8 cellular contexts compared by ENCODE assay signal in the genomic region with DNA sequence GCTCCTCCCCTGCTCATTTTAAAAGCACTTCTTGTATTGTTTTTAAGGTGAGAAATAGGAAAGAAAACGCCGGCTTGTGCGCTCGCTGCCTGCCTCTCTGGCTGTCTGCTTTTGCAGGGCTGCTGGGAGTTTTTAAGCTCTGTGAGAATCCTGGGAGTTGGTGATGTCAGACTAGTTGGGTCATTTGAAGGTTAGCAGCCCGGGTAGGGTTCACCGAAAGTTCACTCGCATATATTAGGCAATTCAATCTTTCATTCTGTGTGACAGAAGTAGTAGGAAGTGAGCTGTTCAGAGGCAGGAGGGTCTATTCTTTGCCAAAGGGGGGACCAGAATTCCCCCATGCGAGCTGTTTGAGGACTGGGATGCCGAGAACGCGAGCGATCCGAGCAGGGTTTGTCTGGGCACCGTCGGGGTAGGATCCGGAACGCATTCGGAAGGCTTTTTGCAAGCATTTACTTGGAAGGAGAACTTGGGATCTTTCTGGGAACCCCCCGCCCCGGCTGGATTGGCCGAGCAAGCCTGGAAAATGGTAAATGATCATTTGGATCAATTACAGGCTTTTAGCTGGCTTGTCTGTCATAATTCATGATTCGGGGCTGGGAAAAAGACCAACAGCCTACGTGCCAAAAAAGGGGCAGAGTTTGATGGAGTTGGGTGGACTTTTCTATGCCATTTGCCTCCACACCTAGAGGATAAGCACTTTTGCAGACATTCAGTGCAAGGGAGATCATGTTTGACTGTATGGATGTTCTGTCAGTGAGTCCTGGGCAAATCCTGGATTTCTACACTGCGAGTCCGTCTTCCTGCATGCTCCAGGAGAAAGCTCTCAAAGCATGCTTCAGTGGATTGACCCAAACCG. TPM values are rescaled to one million over a fixed set of nuclear protein-coding genes. Genes with fewer than 3 reads are reported as not detected.
A peak's percentile ranks its signal among the peaks of the same experiment; 100 is the strongest.
DNase-seq lines count a peak whose midpoint lies in the region; ATAC-seq and TF ChIP-seq lines count a peak whose summit lies in the region.

Gene RARB, plus strand, starts transcription at position 261 of the 859 bp plus-strand sequence. Its CDS starts 469 bp downstream, at position 730.

- peak; percentile 15 for DNase-seq in activated CD4-positive, alpha-beta T cell treated with anti-CD3 and anti-CD28 coated beads for 36 hours
- DNase-seq in activated CD4-positive, alpha-beta T cell treated with anti-CD3 and anti-CD28 coated beads, Interleukin-2, amount 50 U/mL, for 1 hour: no peak
- peak; percentile 8 for DNase-seq in NCI-H1092 (lab: John Stamatoyannopoulos, UW)
- DNase-seq in ascending aorta (ENCODE audit: low spot score in 2 of 2): peak in 1 of 2 donors; percentile 84
- DNase-seq in left ventricle myocardium inferior: peak; percentile 68
- no peak for DNase-seq in cerebellar nuclear complex (lab: John Stamatoyannopoulos, UW)

- CTCF ChIA-PET in activated CD4-positive, alpha-beta T cell treated with anti-CD3 and anti-CD28 coated beads for 36 hours (lab: Charles Lee): no interaction called here

- no peaks in the 10 kb centered on the region for H3K36me3 Mint-ChIP-seq in activated CD4-positive, alpha-beta T cell treated with anti-CD3 and anti-CD28 coated beads for 36 hours (ENCODE audit: low read depth)

- peak within 1 kb of the TSS; percentile 73 for H3K4me2 ChIP-seq in parathyroid adenoma (ENCODE audit: low read length)

- intact Hi-C loops in activated CD4-positive, alpha-beta T cell treated with anti-CD3 and anti-CD28 coated beads for 36 hours (cut with DNase I, micrococcal nuclease): no loop called here
- intact Hi-C loops in ascending aorta (cut with DNase I) (loop anchor here (5.0 to 10.0 kb wide), 4 partner anchors 44 to 273 kb away; no protein-coding TSS in a partner anchor), left ventricle myocardium inferior (cut with micrococcal nuclease) (loop anchor here (5.0 kb wide), 1 partner anchor 164 kb away; no protein-coding TSS in a partner anchor)

- H3K36me3 ChIP-seq in ascending aorta (no peaks in the 10 kb centered on the region), left ventricle myocardium inferior (no peaks in the 10 kb centered on the region), parathyroid adenoma (ENCODE audit: control insufficient read depth, insufficient read depth, low read length) (no peaks in the 10 kb centered on the region)

- peaks cover 6% of the 10 kb centered on the region for H3K4me1 Mint-ChIP-seq in activated CD4-positive, alpha-beta T cell treated with anti-CD3 and anti-CD28 coated beads for 36 hours

- H3K4me1 ChIP-seq in ascending aorta (peaks cover 0 to 3% of the 10 kb centered on the region in 2 donors), left ventricle myocardium inferior (peaks cover 67% of the 10 kb centered on the region), parathyroid adenoma (no peaks in the 10 kb centered on the region)

- peak within 1 kb of the TSS; percentile 85 for H2AFZ ChIP-seq in parathyroid adenoma

- H3K9me3 Mint-ChIP-seq in activated CD4-positive, alpha-beta T cell treated with anti-CD3 and anti-CD28 coated beads for 36 hours (ENCODE audit: low read depth): no peaks in the 10 kb centered on the region

- H3K27me3 Mint-ChIP-seq in activated CD4-positive, alpha-beta T cell treated with anti-CD3 and anti-CD28 coated beads for 36 hours: peaks cover 38% of the 10 kb centered on the region

- no peak within 1 kb of the TSS for H3K9ac ChIP-seq in parathyroid adenoma

- no peaks in the 10 kb centered on the region for H3K79me2 ChIP-seq in parathyroid adenoma

- H3K9me3 ChIP-seq in ascending aorta (no peaks in the 10 kb centered on the region), left ventricle myocardium inferior (replicated peaks) (no peaks in the 10 kb centered on the region), parathyroid adenoma (ENCODE audit: control insufficient read depth, low read length) (no peaks in the 10 kb centered on the region)

- H3K4me3 ChIP-seq in ascending aorta: peak within 1 kb of the TSS; percentile 70
- peak within 1 kb of the TSS; percentile 83 for H3K4me3 ChIP-seq in left ventricle myocardium inferior
- peak within 1 kb of the TSS; percentile 66 for H3K4me3 ChIP-seq in parathyroid adenoma (ENCODE audit: low read depth, low read length)

- POLR2A ChIA-PET in activated CD4-positive, alpha-beta T cell treated with anti-CD3 and anti-CD28 coated beads for 36 hours (lab: Charles Lee): no interaction called here

- no peaks in the 10 kb centered on the region for H3K27me3 ChIP-seq in ascending aorta
- H3K27me3 ChIP-seq in left ventricle myocardium inferior (ENCODE audit: low read depth): no peaks in the 10 kb centered on the region
- H3K27me3 ChIP-seq in parathyroid adenoma (ENCODE audit: control insufficient read depth, insufficient read depth, low read length): no peaks in the 10 kb centered on the region

- no peak within 1 kb of the TSS for H3K27ac Mint-ChIP-seq in activated CD4-positive, alpha-beta T cell treated with anti-CD3 and anti-CD28 coated beads for 36 hours

- peak within 1 kb of the TSS; percentile 76 to 93 for H3K27ac ChIP-seq in ascending aorta
- peak within 1 kb of the TSS; percentile 96 for H3K27ac ChIP-seq in left ventricle myocardium inferior (replicated peaks)
- H3K27ac ChIP-seq in parathyroid adenoma: peak within 1 kb of the TSS; percentile 75

- peak; percentile 49 for ATAC-seq in activated CD4-positive, alpha-beta T cell treated with anti-CD3 and anti-CD28 coated beads for 36 hours
- no peak for ATAC-seq in HG03175 (IDR thresholded peaks at IDR 0.05; ENCODE audit: unreplicated experiment)

- TF ChIP-seq CTCF in ascending aorta (IDR thresholded peaks at IDR 0.05): no peak
- TF ChIP-seq CTCF in left ventricle myocardium inferior (IDR thresholded peaks at IDR 0.05; ENCODE audit: borderline replicate concordance): no peak
- no peak for TF ChIP-seq CTCF in parathyroid adenoma (IDR thresholded peaks at IDR 0.05)

- H3K4me3 Mint-ChIP-seq in activated CD4-positive, alpha-beta T cell treated with anti-CD3 and anti-CD28 coated beads for 36 hours: no peak within 1 kb of the TSS

RNA-seq across cellular contexts. Expression of gene RARB, which starts in this region (rescaled TPM):
- not detected for total RNA-seq in activated CD4-positive, alpha-beta T cell treated with anti-CD3 and anti-CD28 coated beads for 36 hours
- total RNA-seq in ascending aorta (52.7 TPM), left ventricle myocardium inferior (15.6 TPM)

Comparison
In these comparisons a context has a peak if more than half of its experiments do, and no peak if none do; other contexts are left out.
1. RNA of gene RARB (total RNA-seq): 52.7 TPM in ascending aorta (single experiment) and 15.6 TPM in left ventricle myocardium inferior (single experiment); not detected in activated CD4-positive, alpha-beta T cell treated with anti-CD3 and anti-CD28 coated beads for 36 hours; every median in the first group is over 10 times any median in the second.
2. Peak in DNase-seq and ATAC-seq in activated CD4-positive, alpha-beta T cell treated with anti-CD3 and anti-CD28 coated beads for 36 hours; RNA of the gene not detected or under 1 TPM.
3. DNase-seq: peak in NCI-H1092 (single experiment) and left ventricle myocardium inferior (single experiment); none in activated CD4-positive, alpha-beta T cell treated with anti-CD3 and anti-CD28 coated beads, Interleukin-2, amount 50 U/mL, for 1 hour (single experiment) and cerebellar nuclear complex (0 of 2).
4. intact Hi-C loops: an anchor here in ascending aorta (5.0 to 10.0 kb wide) and left ventricle myocardium inferior (5.0 kb wide); none called in activated CD4-positive, alpha-beta T cell treated with anti-CD3 and anti-CD28 coated beads for 36 hours.
5. Peak in every context shown above with its lines, with median percentiles within 50 percentile points of each other: H3K27ac ChIP-seq and H3K4me3 ChIP-seq.